In the genomic region with DNA sequence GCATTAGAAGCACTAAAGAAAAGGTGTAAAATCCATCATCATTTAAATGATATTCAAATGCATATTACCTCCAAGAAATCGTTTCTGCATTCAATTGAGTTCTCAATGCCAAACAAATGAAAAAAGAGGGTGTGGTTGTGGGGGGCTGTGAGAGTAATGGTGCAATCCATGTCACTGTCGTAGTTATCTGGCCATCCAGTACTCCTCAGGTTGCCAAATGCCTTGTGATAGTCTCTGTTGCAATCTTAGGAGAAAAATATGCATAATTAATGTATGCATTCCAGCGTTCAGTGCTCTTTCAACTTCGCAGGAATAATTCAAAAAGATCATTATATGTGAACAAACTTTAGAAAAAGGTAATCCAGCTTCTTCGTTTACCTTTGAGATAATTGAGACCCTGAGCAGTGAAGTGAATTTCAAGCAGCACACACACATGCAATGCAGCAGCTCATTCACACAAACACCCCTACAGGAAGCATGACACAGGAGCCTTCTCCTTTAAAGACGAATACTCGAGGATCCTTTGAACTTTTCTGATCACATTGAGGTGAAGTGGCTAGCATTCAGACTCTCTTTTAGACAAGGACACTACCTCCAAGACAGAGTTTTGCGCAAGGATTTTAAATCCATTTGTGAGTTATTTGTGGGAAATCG, we compare ENCODE assay signal across 15 cellular contexts.
"Had no signal": no experiment of that assay in that cellular context is flagged by ENCODE, and none has a peak within 500 bp of the region (broad histone marks: within the 10 kb centered on the region; RNA-seq: fewer than 3 reads in every experiment).

No MANE protein-coding gene starts in this region.

- H3K4me2 ChIP-seq: hepatocyte had no signal

- H2AFZ ChIP-seq: hepatocyte had no signal

- H3K27me3 Mint-ChIP-seq: activated CD4-positive, alpha-beta memory T cell treated with anti-CD3 and anti-CD28 coated beads for 36 hours had no signal

- H3K27me3 ChIP-seq: ascending aorta, hepatocyte, neutrophil had no signal

- H3K9me3 Mint-ChIP-seq: activated CD4-positive, alpha-beta memory T cell treated with anti-CD3 and anti-CD28 coated beads for 36 hours; activated T-cell treated with anti-CD3 and anti-CD28 coated beads, Interleukin-2, amount 50 U/mL, for 72 hours had no signal

- H3K27ac Mint-ChIP-seq: activated CD4-positive, alpha-beta memory T cell treated with anti-CD3 and anti-CD28 coated beads for 36 hours; activated T-cell treated with anti-CD3 and anti-CD28 coated beads, Interleukin-2, amount 50 U/mL, for 72 hours had no signal

- H3K4me1 ChIP-seq: ascending aorta had no signal

- H3K4me3 ChIP-seq: ascending aorta, hepatocyte had no signal

- DNase-seq: activated CD4-positive, alpha-beta memory T cell treated with anti-CD3 and anti-CD28 coated beads for 36 hours; activated CD4-positive, CD25-positive, alpha-beta regulatory T cell treated with anti-CD3 and anti-CD28 coated beads, Interleukin-2, amount 50 U/mL, for 72 hours; activated CD8-positive, alpha-beta memory T cell treated with anti-CD3 and anti-CD28 coated beads, Interleukin-2, amount 50 U/mL, for 4 hours; activated gamma-delta T cell treated with Interleukin-2 at 50 U/mL for 16 hours; activated T-cell treated with anti-CD3 and anti-CD28 coated beads, Interleukin-2, amount 50 U/mL, for 72 hours; effector CD4-positive, alpha-beta T cell; midbrain; posterior cingulate gyrus; stimulated activated CD4-positive, alpha-beta T cell treated with anti-CD3 and anti-CD28 coated beads, Interleukin-15, amount 100 ng/mL, for 24 hours; stimulated activated CD4-positive, alpha-beta T cell treated with anti-CD3 and anti-CD28 coated beads, Interleukin-4, amount 100 ng/mL, for 4 hours had no signal

- H3K27ac ChIP-seq: ascending aorta, hepatocyte, neutrophil had no signal

- H3K4me3 Mint-ChIP-seq: activated CD4-positive, alpha-beta memory T cell treated with anti-CD3 and anti-CD28 coated beads for 36 hours; activated T-cell treated with anti-CD3 and anti-CD28 coated beads, Interleukin-2, amount 50 U/mL, for 72 hours had no signal

- FAIRE-seq: bronchial epithelial cell, urothelium cell line had no signal

- H3K79me2 ChIP-seq: hepatocyte had no signal

- H3K36me3 Mint-ChIP-seq: activated CD4-positive, alpha-beta memory T cell treated with anti-CD3 and anti-CD28 coated beads for 36 hours had no signal

- ATAC-seq: activated T-cell treated with anti-CD3 and anti-CD28 coated beads, Interleukin-2, amount 50 U/mL, for 72 hours had no signal

- H3K36me3 ChIP-seq: ascending aorta, neutrophil had no signal

- H3K9me3 ChIP-seq: ascending aorta, neutrophil had no signal
